Comparison of ENCODE assay signal across 8 cellular contexts in genomic region chr9:38516273-38516672, GRCh38.
DNase-seq lines count a peak whose midpoint lies in the region; ATAC-seq and TF ChIP-seq lines count a peak whose summit lies in the region.
"Not testable (repeated sequence)": the region's sequence is repeated elsewhere in the genome, so short reads cannot be mapped to it uniquely, and the experiment has no call there.

No MANE protein-coding gene starts in this region.

- ATAC-seq in T-helper 17 cell: peak; percentile 49

- H3K9me3 Mint-ChIP-seq in osteocyte (ENCODE audit: unreplicated experiment): not testable (repeated sequence)

- not testable (repeated sequence) for H3K27ac Mint-ChIP-seq in T-helper 17 cell
- H3K27ac Mint-ChIP-seq in osteocyte (ENCODE audit: unreplicated experiment): peak overlapping the region; percentile 83

- not testable (repeated sequence) for H3K9me3 ChIP-seq in T-helper 17 cell (ENCODE audit: control insufficient read depth, low read length, poor library complexity, severe bottlenecking)

- not testable (repeated sequence) for H3K4me3 Mint-ChIP-seq in T-helper 17 cell
- peak overlapping the region; percentile 24 for H3K4me3 Mint-ChIP-seq in osteocyte (ENCODE audit: unreplicated experiment)

- H3K27me3 Mint-ChIP-seq in T-helper 17 cell; osteocyte (ENCODE audit: unreplicated experiment): not testable (repeated sequence)

- DNase-seq in A172 (ENCODE audit: low spot score): peak; percentile 81
- DNase-seq in DMS53 treated with DMSO at 0.1 percent for 48 hours (lab: John Stamatoyannopoulos, UW; ENCODE audit: unreplicated experiment): peak; percentile 17
- DNase-seq in HS-5 (ENCODE audit: low read depth): peak; percentile 68
- peak; percentile 7 for DNase-seq in NCI-H69 (lab: John Stamatoyannopoulos, UW)
- DNase-seq in T-helper 17 cell; osteocyte (ENCODE audit: extremely low spot score, unreplicated experiment): not testable (repeated sequence)
- peak; percentile 80 for DNase-seq in dedifferentiated amniotic fluid mesenchymal stem cell (ENCODE audit: extremely low spot score)
- peak; percentile 38 for DNase-seq in glomerular visceral epithelial cell (ENCODE audit: extremely low spot score)

- not testable (repeated sequence) for TF ChIP-seq CTCF in osteocyte (IDR thresholded peaks at IDR 0.05)

- H3K36me3 Mint-ChIP-seq in T-helper 17 cell (ENCODE audit: low read depth); osteocyte (ENCODE audit: unreplicated experiment): not testable (repeated sequence)

- H3K4me1 Mint-ChIP-seq in T-helper 17 cell: not testable (repeated sequence)
- peaks cover 32% of the 10 kb centered on the region for H3K4me1 Mint-ChIP-seq in osteocyte (ENCODE audit: unreplicated experiment)
